Comparison of ENCODE assay signal across 8 cellular contexts in genomic region chr1:146007048-146007784, GRCh38.
DNase-seq lines count a peak whose midpoint lies in the region; ATAC-seq lines count a peak whose summit lies in the region.

No MANE protein-coding gene starts in this region.

- DNase-seq in EH (ENCODE audit: low read depth) (peak; percentile 77), HK-2 (ENCODE audit: unreplicated experiment) (peak; percentile 40), NCI-H82 treated with DMSO at 0.1 percent for 48 hours (lab: John Stamatoyannopoulos, UW; ENCODE audit: unreplicated experiment) (peak; percentile 68), midbrain (lab: John Stamatoyannopoulos, UW) (peak; percentile 85)
- DNase-seq in activated CD4-positive, alpha-beta T cell treated with anti-CD3 and anti-CD28 coated beads, Interleukin-2, amount 50 U/mL, for 48 hours: peak; percentile 47 to 66
- peak; percentile 39 for DNase-seq in stimulated activated naive CD4-positive, alpha-beta T cell treated with Interleukin-2 at 50 U/mL for 16 hours (lab: John Stamatoyannopoulos, UW)

- H3K9me3 ChIP-seq in endocrine pancreas (ENCODE audit: control insufficient read depth, low read length): no peaks in the 10 kb centered on the region

- no peak for ATAC-seq in GM19467 (IDR thresholded peaks at IDR 0.05; ENCODE audit: unreplicated experiment)

- H3K36me3 ChIP-seq in endocrine pancreas (ENCODE audit: control insufficient read depth, insufficient read depth, low read length): no peaks in the 10 kb centered on the region

- H3K4me1 ChIP-seq in endocrine pancreas (ENCODE audit: control insufficient read depth, insufficient read depth, low read length): no peaks in the 10 kb centered on the region

- H3K4me3 ChIP-seq in endocrine pancreas (ENCODE audit: control insufficient read depth, insufficient read depth, low read length): peak overlapping the region; percentile 70

- H3K27me3 ChIP-seq in endocrine pancreas (ENCODE audit: control insufficient read depth, insufficient read depth, low read length): no peaks in the 10 kb centered on the region

- H3K9ac ChIP-seq in endocrine pancreas (ENCODE audit: control insufficient read depth, insufficient read depth, low read length): no peak overlapping the region
